Comparison of ENCODE assay signal across 8 cellular contexts in genomic region chr7:6589151-6589828, GRCh38. TPM values are rescaled to one million over a fixed set of nuclear protein-coding genes. Genes with fewer than 3 reads are reported as not detected.
A peak's percentile ranks its signal among the peaks of the same experiment; 100 is the strongest.
DNase-seq lines count a peak whose midpoint lies in the region; ATAC-seq, FAIRE-seq and TF ChIP-seq lines count a peak whose summit lies in the region.

No MANE protein-coding gene starts in this region.

- H3K36me3 ChIP-seq in BLaER1 treated with 17β-estradiol and CSF1 and Interleukin-3, amounts not matched to agents 10 nM and 100 nM: peaks cover 50 to 78% (median 60%) of the 10 kb centered on the region in 11 experiments
- H3K36me3 ChIP-seq in colonic mucosa (no peaks in the 10 kb centered on the region), neural progenitor cell (peaks cover 8% of the 10 kb centered on the region), adrenal gland (replicated peaks in 1 of 2) (peaks cover 0 to 56% of the 10 kb centered on the region in 2 donors)

- peak overlapping the region; percentile 89 to 99 (median 95); a peak in 20 of 22 replicates for H3K9ac ChIP-seq in BLaER1 treated with 17β-estradiol and CSF1 and Interleukin-3, amounts not matched to agents 10 nM and 100 nM
- H3K9ac ChIP-seq in colonic mucosa (ENCODE audit: low read depth in 2 of 2, low read length in 2 of 2): peak overlapping the region in 1 of 2 donors; percentile 91
- no peak overlapping the region for H3K9ac ChIP-seq in neural progenitor cell

- intact Hi-C loops in colonic mucosa (cut with DNase I): no loop called here
- intact Hi-C loops in adrenal gland (cut with DNase I): no loop called here

- TF ChIP-seq CTCF in LNCaP clone FGC (IDR thresholded peaks at IDR 0.05; ENCODE audit: control insufficient read depth, extremely low read depth, insufficient read depth): no peak
- no peak for TF ChIP-seq CTCF in colonic mucosa (IDR thresholded peaks at IDR 0.05)
- no peak for TF ChIP-seq CTCF in neural progenitor cell (IDR thresholded peaks at IDR 0.05)
- no peak for TF ChIP-seq CTCF in adrenal gland (IDR thresholded peaks at IDR 0.05)

- no peak for FAIRE-seq in GM12891 (lab: Jason Lieb, UNC)

- peaks cover 10% of the 10 kb centered on the region for H3K4me1 Mint-ChIP-seq in neural progenitor cell

- H3K4me3 Mint-ChIP-seq in neural progenitor cell: peak overlapping the region; percentile 90

- H3K4me2 ChIP-seq in BLaER1 treated with 17β-estradiol and CSF1 and Interleukin-3, amounts not matched to agents 10 nM and 100 nM: peak overlapping the region; percentile 73 to 99 (median 86)
- peak overlapping the region; percentile 77 for H3K4me2 ChIP-seq in neural progenitor cell

- TF ChIP-seq POLR2A in GM12891 (IDR thresholded peaks at IDR 0.05; ENCODE audit: low read depth, low read length) (no peak), adrenal gland (IDR thresholded peaks at IDR 0.05) (no peak)

- peaks cover 18 to 24% (median 20%) of the 10 kb centered on the region in 10 experiments for H3K4me1 ChIP-seq in BLaER1 treated with 17β-estradiol and CSF1 and Interleukin-3, amounts not matched to agents 10 nM and 100 nM
- H3K4me1 ChIP-seq in colonic mucosa: peaks cover 11% of the 10 kb centered on the region
- H3K4me1 ChIP-seq in neural progenitor cell: peaks cover 9% of the 10 kb centered on the region
- peaks cover 0 to 15% of the 10 kb centered on the region in 2 donors for H3K4me1 ChIP-seq in adrenal gland (replicated peaks in 1 of 2)

- ATAC-seq in HG03378 (IDR thresholded peaks at IDR 0.05; ENCODE audit: unreplicated experiment): no peak
- ATAC-seq in GM19397 (IDR thresholded peaks at IDR 0.05; ENCODE audit: unreplicated experiment): no peak

- H3K27me3 ChIP-seq in BLaER1 treated with 17β-estradiol and CSF1 and Interleukin-3, amounts not matched to agents 10 nM and 100 nM: no peaks in the 10 kb centered on the region
- no peaks in the 10 kb centered on the region for H3K27me3 ChIP-seq in colonic mucosa
- no peaks in the 10 kb centered on the region for H3K27me3 ChIP-seq in neural progenitor cell
- H3K27me3 ChIP-seq in adrenal gland: no peaks in the 10 kb centered on the region

- no peaks in the 10 kb centered on the region for H3K9me3 Mint-ChIP-seq in neural progenitor cell

- H3K79me2 ChIP-seq in neural progenitor cell (ENCODE audit: low read depth): peaks cover 20% of the 10 kb centered on the region

- peak overlapping the region; percentile 75 to 98 (median 92) for H3K4me3 ChIP-seq in BLaER1 treated with 17β-estradiol and CSF1 and Interleukin-3, amounts not matched to agents 10 nM and 100 nM
- H3K4me3 ChIP-seq in LNCaP clone FGC (ENCODE audit: low read depth, low read length) (peak overlapping the region; percentile 22; the same call in 1 of the 2 replicates), colonic mucosa (peak overlapping the region; percentile 88), neural progenitor cell (peak overlapping the region; percentile 82), adrenal gland (peak overlapping the region in 1 of 4 donors; percentile 100)

- peak overlapping the region; percentile 77 for H2AFZ ChIP-seq in neural progenitor cell (replicated peaks)

- H3K9me3 ChIP-seq in BLaER1 treated with 17β-estradiol and CSF1 and Interleukin-3, amounts not matched to agents 10 nM and 100 nM (replicated peaks in 1 of 11): 0 out of 22 replicates have a peak, but pooled peaks cover 0 to 3% (median 0%) of the 10 kb centered on the region in 11 experiments
- no peaks in the 10 kb centered on the region for H3K9me3 ChIP-seq in colonic mucosa
- no peaks in the 10 kb centered on the region for H3K9me3 ChIP-seq in neural progenitor cell (ENCODE audit: low read depth)
- H3K9me3 ChIP-seq in adrenal gland (replicated peaks in 1 of 3): no peaks in the 10 kb centered on the region

- peak overlapping the region in 8 of 11 experiments; percentile 93 to 99 (median 97); a peak in 11 of 22 replicates for H3K27ac ChIP-seq in BLaER1 treated with 17β-estradiol and CSF1 and Interleukin-3, amounts not matched to agents 10 nM and 100 nM
- H3K27ac ChIP-seq in colonic mucosa (peak overlapping the region; percentile 80), neural progenitor cell (no peak overlapping the region), adrenal gland (peak overlapping the region in 2 of 5 donors; percentile 81 to 97)

- H3F3A ChIP-seq in neural progenitor cell (ENCODE audit: low read depth): peaks cover 19% of the 10 kb centered on the region

- peaks cover 8% of the 10 kb centered on the region for H3K27me3 Mint-ChIP-seq in neural progenitor cell (ENCODE audit: insufficient read depth, low read depth)

- H3K27ac Mint-ChIP-seq in neural progenitor cell: peak overlapping the region; percentile 76

- no peak for DNase-seq in LNCaP clone FGC (ENCODE audit: low read depth)
- DNase-seq in colonic mucosa: no peak
- DNase-seq in neural progenitor cell (ENCODE audit: low spot score): no peak
- no peak for DNase-seq in GM12891 (ENCODE audit: insufficient read length, low spot score)
- DNase-seq in adrenal gland: no peak

- 42 to 97% (median 60%) methylated on average over 6 to 22 of the region's 22 CpGs for WGBS in adrenal gland, 4 donors

- H3K36me3 Mint-ChIP-seq in neural progenitor cell: peaks cover 17% of the 10 kb centered on the region

- H4K20me1 ChIP-seq in BLaER1 treated with 17β-estradiol and CSF1 and Interleukin-3, amounts not matched to agents 10 nM and 100 nM: peaks cover 0 to 43% (median 31%) of the 10 kb centered on the region in 11 experiments; a peak in 18 of 22 replicates
- peaks cover 12% of the 10 kb centered on the region for H4K20me1 ChIP-seq in neural progenitor cell (ENCODE audit: low read depth)

TF ChIP-seq in GM12891, 5 proteins besides CTCF, POLR2A, EP300 and RAD21:
- TF ChIP-seq PAX5 (IDR thresholded peaks at IDR 0.05; ENCODE audit: insufficient read depth, low read length, severe bottlenecking) (no peak), TAF1 (IDR thresholded peaks at IDR 0.05; ENCODE audit: low read depth, low read length) (no peak), POLR2AphosphoS5 (IDR thresholded peaks at IDR 0.05; ENCODE audit: low read depth, low read length) (no peak), SPI1 (IDR thresholded peaks at IDR 0.05; ENCODE audit: low read depth, low read length) (no peak), POU2F2 (IDR thresholded peaks at IDR 0.05; ENCODE audit: low read depth, low read length) (no peak)
TF ChIP-seq in GM12891: peak in this region for 0.

RNA-seq across cellular contexts. Expression of gene INTS15, which starts 0.5 kb away (rescaled TPM):
- total RNA-seq in colonic mucosa: 10 to 100 TPM; 16.9 to 26.8 TPM
- 13.7 and 24.1 TPM in 2 replicates for total RNA-seq in neural progenitor cell (ENCODE audit: low replicate concordance)
- polyA plus RNA-seq in GM12891 (2012; ENCODE audit: low read depth, missing spikeins): 17.1 TPM
- 10 to 100 TPM; 24.2 to 36.2 (median 27.4) TPM for total RNA-seq in adrenal gland
- polyA plus RNA-seq in adrenal gland: 10 to 100 TPM; 18.1 to 25.3 (median 22.2) TPM

RNA-seq across cellular contexts. Expression of gene ZDHHC4, which starts 12.0 kb away (rescaled TPM):
- 10 to 100 TPM; 34.8 to 40.1 TPM for total RNA-seq in colonic mucosa
- 75.9 and 102 TPM in 2 replicates for total RNA-seq in neural progenitor cell (ENCODE audit: low replicate concordance)
- polyA plus RNA-seq in GM12891 (2012; ENCODE audit: low read depth, missing spikeins): 22.3 TPM
- total RNA-seq in adrenal gland: 100 to 1,000 TPM in 1 of 8 donors, 10 to 100 TPM in 7; 49.9 to 115 (median 74.0) TPM
- 10 to 100 TPM; 38.5 to 53.5 (median 46.3) TPM for polyA plus RNA-seq in adrenal gland

RNA-seq across cellular contexts. Expression of gene ZNF853, which starts 26.1 kb away (rescaled TPM):
- total RNA-seq in colonic mucosa: 1 to 10 TPM in 1 of 2 donors, under 1 TPM in 1; 0.91 to 2.2 TPM
- total RNA-seq in neural progenitor cell (ENCODE audit: low replicate concordance): 6.2 and 8.2 TPM in 2 replicates
- polyA plus RNA-seq in GM12891 (2012; ENCODE audit: low read depth, missing spikeins): 0.26 TPM
- 10 to 100 TPM in 2 of 8 donors, 1 to 10 TPM in 6; 4.1 to 15.3 (median 5.8) TPM for total RNA-seq in adrenal gland
- 1 to 10 TPM; 1.2 to 2.0 (median 1.5) TPM for polyA plus RNA-seq in adrenal gland

RNA-seq across cellular contexts. Expression of gene GRID2IP, which starts 38.0 kb away (rescaled TPM):
- total RNA-seq in colonic mucosa (under 1 TPM; 0.37 to 0.45 TPM), neural progenitor cell (ENCODE audit: low replicate concordance) (0.31 TPM in 1 of 2 replicates, not detected in the other), adrenal gland (1 to 10 TPM in 4 of 8 donors, under 1 TPM in 3, not detected in 1; 0.11 to 1.8 (median 1.2) TPM)
- 0.03 TPM for polyA plus RNA-seq in GM12891 (2012; ENCODE audit: low read depth, missing spikeins)
- under 1 TPM; 0.11 to 0.24 (median 0.24) TPM for polyA plus RNA-seq in adrenal gland

RNA-seq across cellular contexts. Expression of gene ZNF316, which starts 47.8 kb away (rescaled TPM):
- 10 to 100 TPM; 16.1 to 23.9 TPM for total RNA-seq in colonic mucosa
- total RNA-seq in neural progenitor cell (ENCODE audit: low replicate concordance): 2.2 and 21.6 TPM in 2 replicates
- polyA plus RNA-seq in GM12891 (2012; ENCODE audit: low read depth, missing spikeins): 13.6 TPM
- 10 to 100 TPM; 20.2 to 56.6 (median 34.6) TPM for total RNA-seq in adrenal gland
- 10 to 100 TPM; 10.6 to 98.1 (median 25.8) TPM for polyA plus RNA-seq in adrenal gland
